Comparison of ENCODE assay signal across 15 cellular contexts in the genomic region with DNA sequence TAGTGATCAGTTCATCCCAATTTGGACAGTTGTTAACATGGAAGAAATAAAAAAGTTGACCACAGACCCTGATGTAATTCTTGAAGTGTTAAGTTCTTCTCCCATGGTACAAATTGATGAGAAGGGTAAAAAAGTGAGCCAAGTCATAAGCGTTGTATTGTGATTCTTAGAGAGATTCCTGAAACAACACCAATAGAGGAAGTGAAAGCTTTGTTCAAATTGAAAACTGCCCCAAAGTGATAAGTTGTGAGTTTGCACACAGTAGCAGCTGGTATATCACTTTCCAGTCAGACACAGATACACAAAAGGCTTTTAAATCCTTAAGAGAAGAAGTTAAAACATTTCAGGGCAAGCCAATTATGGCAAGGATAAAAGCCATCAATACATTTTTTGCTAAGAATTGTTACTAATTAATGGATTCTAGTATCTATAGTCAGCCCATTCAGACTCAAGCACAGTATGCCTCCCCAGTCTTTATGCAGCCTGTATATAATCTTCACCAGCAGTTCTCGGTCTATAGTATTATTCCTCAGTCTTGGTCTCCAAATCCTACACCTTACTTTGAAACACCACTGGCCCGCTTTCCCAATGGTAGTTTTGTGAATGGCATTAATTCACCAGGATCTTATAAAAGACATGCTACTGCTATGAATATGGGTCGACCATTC. TPM values are rescaled to one million over a fixed set of nuclear protein-coding genes. Genes with fewer than 3 reads are reported as not detected.
DNase-seq lines count a peak whose midpoint lies in the region; ATAC-seq and TF ChIP-seq lines count a peak whose summit lies in the region.
"Had no signal": no experiment of that assay in that cellular context is flagged by ENCODE, and none has a peak within 500 bp of the region (broad histone marks: within the 10 kb centered on the region; RNA-seq: fewer than 3 reads in every experiment).

No MANE protein-coding gene starts in this region.

- intact Hi-C loops in mucosa of descending colon (cut with DNase I, micrococcal nuclease) = no loop called here
- intact Hi-C loops in sciatic nerve (cut with DNase I) = loop anchor here (10.0 kb wide), 1 partner anchor 173 kb away; no protein-coding TSS in a partner anchor

- no peaks in the 10 kb centered on the region for H3K9me3 ChIP-seq in mucosa of descending colon
- H3K9me3 ChIP-seq: tibial artery had no signal

- H3K4me3 ChIP-seq in GM12865 (ENCODE audit: low read depth, low read length) (no peak overlapping the region), mucosa of descending colon (no peak overlapping the region)
- H3K4me3 ChIP-seq: lung, tibial artery had no signal

- peaks cover 4% of the 10 kb centered on the region for H3K4me1 Mint-ChIP-seq in activated T-cell treated with anti-CD3 and anti-CD28 coated beads, Interleukin-2, amount 50 U/mL, for 4 hours (ENCODE audit: low read depth)

- ATAC-seq in GM19328 (IDR thresholded peaks at IDR 0.05; ENCODE audit: unreplicated experiment) = peak; percentile 99
- ATAC-seq in HG02642 (IDR thresholded peaks at IDR 0.05; ENCODE audit: poor library complexity, unreplicated experiment) = peak; percentile 99
- ATAC-seq in HG03378 (IDR thresholded peaks at IDR 0.05; ENCODE audit: unreplicated experiment) = peak; percentile 99
- ATAC-seq in activated T-cell treated with anti-CD3 and anti-CD28 coated beads, Interleukin-2, amount 50 U/mL, for 4 hours = no peak
- no peak for ATAC-seq in mucosa of descending colon
- no peak for ATAC-seq in sciatic nerve
- ATAC-seq in omental fat pad (ENCODE audit: low FRiP score) = no peak
- ATAC-seq: activated CD8-positive, alpha-beta T cell treated with anti-CD3 and anti-CD28 coated beads, Interleukin-2, amount 10 ng/mL, durations not matched to agents 7 days and 5 days had no signal

- no peaks in the 10 kb centered on the region for H3K27me3 Mint-ChIP-seq in activated T-cell treated with anti-CD3 and anti-CD28 coated beads, Interleukin-2, amount 50 U/mL, for 4 hours (ENCODE audit: low read depth)

- H3K9me3 Mint-ChIP-seq in activated T-cell treated with anti-CD3 and anti-CD28 coated beads, Interleukin-2, amount 50 U/mL, for 4 hours = no peaks in the 10 kb centered on the region

- H3K4me3 Mint-ChIP-seq in activated T-cell treated with anti-CD3 and anti-CD28 coated beads, Interleukin-2, amount 50 U/mL, for 4 hours = no peak overlapping the region
- H3K4me3 Mint-ChIP-seq: activated CD8-positive, alpha-beta T cell treated with anti-CD3 and anti-CD28 coated beads, Interleukin-2, amount 10 ng/mL, durations not matched to agents 7 days and 5 days had no signal

- H3K36me3 ChIP-seq in mucosa of descending colon (ENCODE audit: low read depth) = no peaks in the 10 kb centered on the region
- H3K36me3 ChIP-seq: tibial artery had no signal

- TF ChIP-seq CTCF in GM12865 (IDR thresholded peaks at IDR 0.05; ENCODE audit: insufficient read depth, low read depth, low read length, missing control alignments) = no peak
- no peak for TF ChIP-seq CTCF in mucosa of descending colon (IDR thresholded peaks at IDR 0.05)
- TF ChIP-seq CTCF in omental fat pad (IDR thresholded peaks at IDR 0.05) = no peak

- DNase-seq in GM12865 (ENCODE audit: low read depth) (peak; percentile 69), mucosa of descending colon (no peak), sciatic nerve (ENCODE audit: low spot score) (no peak), omental fat pad (ENCODE audit: low spot score) (no peak)
- DNase-seq in activated T-cell treated with anti-CD3 and anti-CD28 coated beads, Interleukin-2, amount 50 U/mL, for 4 hours = no peak
- DNase-seq: activated CD8-positive, alpha-beta T cell treated with anti-CD3 and anti-CD28 coated beads, Interleukin-2, amount 10 ng/mL, durations not matched to agents 7 days and 5 days; DND-41; glutamatergic neuron; HCEC 1CT; NCI-H526 treated with DMSO at 0.1 percent for 48 hours; tibial artery had no signal

- H3K36me3 Mint-ChIP-seq in activated T-cell treated with anti-CD3 and anti-CD28 coated beads, Interleukin-2, amount 50 U/mL, for 4 hours (ENCODE audit: insufficient read depth) = peaks cover 5% of the 10 kb centered on the region

- H3K4me1 ChIP-seq in mucosa of descending colon (ENCODE audit: low read depth) = no peaks in the 10 kb centered on the region

RNA-seq across cellular contexts. Expression of gene CDIN1, which starts 38.2 kb away (rescaled TPM):
- total RNA-seq in activated T-cell treated with anti-CD3 and anti-CD28 coated beads, Interleukin-2, amount 50 U/mL, for 4 hours = 10 to 100 TPM in 1 of 3 donors, 1 to 10 TPM in 2; 8.3 to 16.8 (median 8.9) TPM
- total RNA-seq in mucosa of descending colon = 1 to 10 TPM; 6.5 to 9.7 (median 8.7) TPM
- 7.4 TPM for total RNA-seq in sciatic nerve
- total RNA-seq in omental fat pad = 10 to 100 TPM in 1 of 4 donors, 1 to 10 TPM in 3; 6.0 to 15.0 (median 8.0) TPM

Comparison
In these comparisons a context has a peak if more than half of its experiments do, and no peak if none do; other contexts are left out.
1. ATAC-seq: peak in GM19328 (single experiment), HG02642 (single experiment) and HG03378 (single experiment); none in activated T-cell treated with anti-CD3 and anti-CD28 coated beads, Interleukin-2, amount 50 U/mL, for 4 hours (0 of 2), mucosa of descending colon (single experiment), sciatic nerve (single experiment) and omental fat pad (single experiment).